Comparison of ENCODE assay signal across 1 cellular context in genomic region chr6:39225946-39226437, GRCh38.
TF ChIP-seq lines count a peak whose summit lies in the region.

No MANE protein-coding gene starts in this region.

TF ChIP-seq in GM12878, 131 proteins besides CTCF, POLR2A, EP300 and RAD21 (continued from another document):
- TF ChIP-seq, protein P1, sequence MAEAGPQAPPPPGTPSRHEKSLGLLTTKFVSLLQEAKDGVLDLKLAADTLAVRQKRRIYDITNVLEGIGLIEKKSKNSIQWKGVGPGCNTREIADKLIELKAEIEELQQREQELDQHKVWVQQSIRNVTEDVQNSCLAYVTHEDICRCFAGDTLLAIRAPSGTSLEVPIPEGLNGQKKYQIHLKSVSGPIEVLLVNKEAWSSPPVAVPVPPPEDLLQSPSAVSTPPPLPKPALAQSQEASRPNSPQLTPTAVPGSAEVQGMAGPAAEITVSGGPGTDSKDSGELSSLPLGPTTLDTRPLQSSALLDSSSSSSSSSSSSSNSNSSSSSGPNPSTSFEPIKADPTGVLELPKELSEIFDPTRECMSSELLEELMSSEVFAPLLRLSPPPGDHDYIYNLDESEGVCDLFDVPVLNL (IDR thresholded peaks at IDR 0.05; ENCODE audit: low read depth, low read length): no peak
- TF ChIP-seq EED (IDR thresholded peaks at IDR 0.05; ENCODE audit: low read depth): no peak
- peak; percentile 59; the same call in 1 of the 2 replicates for TF ChIP-seq RUNX3 (IDR thresholded peaks at IDR 0.05; ENCODE audit: low read length)
- TF ChIP-seq, protein P2, sequence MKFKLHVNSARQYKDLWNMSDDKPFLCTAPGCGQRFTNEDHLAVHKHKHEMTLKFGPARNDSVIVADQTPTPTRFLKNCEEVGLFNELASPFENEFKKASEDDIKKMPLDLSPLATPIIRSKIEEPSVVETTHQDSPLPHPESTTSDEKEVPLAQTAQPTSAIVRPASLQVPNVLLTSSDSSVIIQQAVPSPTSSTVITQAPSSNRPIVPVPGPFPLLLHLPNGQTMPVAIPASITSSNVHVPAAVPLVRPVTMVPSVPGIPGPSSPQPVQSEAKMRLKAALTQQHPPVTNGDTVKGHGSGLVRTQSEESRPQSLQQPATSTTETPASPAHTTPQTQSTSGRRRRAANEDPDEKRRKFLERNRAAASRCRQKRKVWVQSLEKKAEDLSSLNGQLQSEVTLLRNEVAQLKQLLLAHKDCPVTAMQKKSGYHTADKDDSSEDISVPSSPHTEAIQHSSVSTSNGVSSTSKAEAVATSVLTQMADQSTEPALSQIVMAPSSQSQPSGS (IDR thresholded peaks at IDR 0.05; ENCODE audit: low read length): no peak
- 0 out of 2 replicates have a peak, but pooled peaks have one; percentile 21 for TF ChIP-seq NBN (IDR thresholded peaks at IDR 0.05)
- TF ChIP-seq, protein P3, sequence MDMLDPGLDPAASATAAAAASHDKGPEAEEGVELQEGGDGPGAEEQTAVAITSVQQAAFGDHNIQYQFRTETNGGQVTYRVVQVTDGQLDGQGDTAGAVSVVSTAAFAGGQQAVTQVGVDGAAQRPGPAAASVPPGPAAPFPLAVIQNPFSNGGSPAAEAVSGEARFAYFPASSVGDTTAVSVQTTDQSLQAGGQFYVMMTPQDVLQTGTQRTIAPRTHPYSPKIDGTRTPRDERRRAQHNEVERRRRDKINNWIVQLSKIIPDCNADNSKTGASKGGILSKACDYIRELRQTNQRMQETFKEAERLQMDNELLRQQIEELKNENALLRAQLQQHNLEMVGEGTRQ (IDR thresholded peaks at IDR 0.05; ENCODE audit: borderline replicate concordance, low read depth, low read length): peak; percentile 59; the same call in 1 of the 2 replicates
- TF ChIP-seq, protein P4, sequence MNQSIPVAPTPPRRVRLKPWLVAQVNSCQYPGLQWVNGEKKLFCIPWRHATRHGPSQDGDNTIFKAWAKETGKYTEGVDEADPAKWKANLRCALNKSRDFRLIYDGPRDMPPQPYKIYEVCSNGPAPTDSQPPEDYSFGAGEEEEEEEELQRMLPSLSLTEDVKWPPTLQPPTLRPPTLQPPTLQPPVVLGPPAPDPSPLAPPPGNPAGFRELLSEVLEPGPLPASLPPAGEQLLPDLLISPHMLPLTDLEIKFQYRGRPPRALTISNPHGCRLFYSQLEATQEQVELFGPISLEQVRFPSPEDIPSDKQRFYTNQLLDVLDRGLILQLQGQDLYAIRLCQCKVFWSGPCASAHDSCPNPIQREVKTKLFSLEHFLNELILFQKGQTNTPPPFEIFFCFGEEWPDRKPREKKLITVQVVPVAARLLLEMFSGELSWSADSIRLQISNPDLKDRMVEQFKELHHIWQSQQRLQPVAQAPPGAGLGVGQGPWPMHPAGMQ (IDR thresholded peaks at IDR 0.05; ENCODE audit: borderline replicate concordance): no peak
- TF ChIP-seq ATF7 (IDR thresholded peaks at IDR 0.05; ENCODE audit: low read depth): peak; percentile 28; the same call in 1 of the 2 replicates
- peak; percentile 13; the same call in 1 of the 2 replicates for TF ChIP-seq MTA2 (IDR thresholded peaks at IDR 0.05; ENCODE audit: low read depth)
- TF ChIP-seq BRCA1 (IDR thresholded peaks at IDR 0.05; ENCODE audit: low read depth, low read length): no peak
- TF ChIP-seq JUNB (IDR thresholded peaks at IDR 0.05): no peak
- TF ChIP-seq CREB1 (IDR thresholded peaks at IDR 0.05; ENCODE audit: low read depth): no peak
- no peak for TF ChIP-seq RELA (IDR thresholded peaks at IDR 0.05; ENCODE audit: borderline replicate concordance, partially characterized antibody)
- no peak for TF ChIP-seq CHD2 (IDR thresholded peaks at IDR 0.05; ENCODE audit: borderline replicate concordance, low read depth, low read length)
- TF ChIP-seq, protein P5, sequence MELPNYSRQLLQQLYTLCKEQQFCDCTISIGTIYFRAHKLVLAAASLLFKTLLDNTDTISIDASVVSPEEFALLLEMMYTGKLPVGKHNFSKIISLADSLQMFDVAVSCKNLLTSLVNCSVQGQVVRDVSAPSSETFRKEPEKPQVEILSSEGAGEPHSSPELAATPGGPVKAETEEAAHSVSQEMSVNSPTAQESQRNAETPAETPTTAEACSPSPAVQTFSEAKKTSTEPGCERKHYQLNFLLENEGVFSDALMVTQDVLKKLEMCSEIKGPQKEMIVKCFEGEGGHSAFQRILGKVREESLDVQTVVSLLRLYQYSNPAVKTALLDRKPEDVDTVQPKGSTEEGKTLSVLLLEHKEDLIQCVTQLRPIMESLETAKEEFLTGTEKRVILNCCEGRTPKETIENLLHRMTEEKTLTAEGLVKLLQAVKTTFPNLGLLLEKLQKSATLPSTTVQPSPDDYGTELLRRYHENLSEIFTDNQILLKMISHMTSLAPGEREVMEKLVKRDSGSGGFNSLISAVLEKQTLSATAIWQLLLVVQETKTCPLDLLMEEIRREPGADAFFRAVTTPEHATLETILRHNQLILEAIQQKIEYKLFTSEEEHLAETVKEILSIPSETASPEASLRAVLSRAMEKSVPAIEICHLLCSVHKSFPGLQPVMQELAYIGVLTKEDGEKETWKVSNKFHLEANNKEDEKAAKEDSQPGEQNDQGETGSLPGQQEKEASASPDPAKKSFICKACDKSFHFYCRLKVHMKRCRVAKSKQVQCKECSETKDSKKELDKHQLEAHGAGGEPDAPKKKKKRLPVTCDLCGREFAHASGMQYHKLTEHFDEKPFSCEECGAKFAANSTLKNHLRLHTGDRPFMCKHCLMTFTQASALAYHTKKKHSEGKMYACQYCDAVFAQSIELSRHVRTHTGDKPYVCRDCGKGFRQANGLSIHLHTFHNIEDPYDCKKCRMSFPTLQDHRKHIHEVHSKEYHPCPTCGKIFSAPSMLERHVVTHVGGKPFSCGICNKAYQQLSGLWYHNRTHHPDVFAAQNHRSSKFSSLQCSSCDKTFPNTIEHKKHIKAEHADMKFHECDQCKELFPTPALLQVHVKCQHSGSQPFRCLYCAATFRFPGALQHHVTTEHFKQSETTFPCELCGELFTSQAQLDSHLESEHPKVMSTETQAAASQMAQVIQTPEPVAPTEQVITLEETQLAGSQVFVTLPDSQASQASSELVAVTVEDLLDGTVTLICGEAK (IDR thresholded peaks at IDR 0.05; ENCODE audit: borderline replicate concordance): no peak
- TF ChIP-seq ZNF687 (IDR thresholded peaks at IDR 0.05): peak; percentile 85
- no peak for TF ChIP-seq LARP7 (IDR thresholded peaks at IDR 0.05)
- TF ChIP-seq NR2C2 (IDR thresholded peaks at IDR 0.05; ENCODE audit: borderline replicate concordance, control insufficient read depth, insufficient read length, low read depth): no peak
- TF ChIP-seq ZBTB33 (IDR thresholded peaks at IDR 0.05): no peak
- TF ChIP-seq IRF4 (IDR thresholded peaks at IDR 0.05; ENCODE audit: low read depth, low read length): no peak
- TF ChIP-seq SREBF1 (IDR thresholded peaks at IDR 0.05; ENCODE audit: low read length): no peak
- no peak for TF ChIP-seq TCF7 (IDR thresholded peaks at IDR 0.05; ENCODE audit: borderline replicate concordance)
- peak; percentile 93 for TF ChIP-seq RAD51 (IDR thresholded peaks at IDR 0.05)
- TF ChIP-seq ZBED1 (IDR thresholded peaks at IDR 0.05; ENCODE audit: borderline replicate concordance): no peak
- no peak for TF ChIP-seq MYB (IDR thresholded peaks at IDR 0.05; ENCODE audit: borderline replicate concordance, low read depth, low read length)
- TF ChIP-seq PKNOX1 (IDR thresholded peaks at IDR 0.05): no peak
- no peak for TF ChIP-seq PML (IDR thresholded peaks at IDR 0.05; ENCODE audit: low read length)
- TF ChIP-seq ZNF274 (IDR thresholded peaks at IDR 0.05; ENCODE audit: insufficient read depth, insufficient read length): no peak
- no peak for TF ChIP-seq CHD1 (IDR thresholded peaks at IDR 0.05; ENCODE audit: low read depth, low read length)
- TF ChIP-seq CEBPB (IDR thresholded peaks at IDR 0.05; ENCODE audit: borderline replicate concordance in 1 of 2, low read depth in 2 of 2, low read length in 2 of 2): no peak
- no peak for TF ChIP-seq RBBP5 (conservative IDR thresholded peaks at IDR 0.05)
- no peak for TF ChIP-seq TBL1XR1 (IDR thresholded peaks at IDR 0.05; ENCODE audit: low read depth, low read length)
- no peak for TF ChIP-seq CREM (IDR thresholded peaks at IDR 0.05; ENCODE audit: low read depth)
- no peak for TF ChIP-seq MTA3 (IDR thresholded peaks at IDR 0.05; ENCODE audit: borderline replicate concordance, low read length)
- TF ChIP-seq, protein P6, sequence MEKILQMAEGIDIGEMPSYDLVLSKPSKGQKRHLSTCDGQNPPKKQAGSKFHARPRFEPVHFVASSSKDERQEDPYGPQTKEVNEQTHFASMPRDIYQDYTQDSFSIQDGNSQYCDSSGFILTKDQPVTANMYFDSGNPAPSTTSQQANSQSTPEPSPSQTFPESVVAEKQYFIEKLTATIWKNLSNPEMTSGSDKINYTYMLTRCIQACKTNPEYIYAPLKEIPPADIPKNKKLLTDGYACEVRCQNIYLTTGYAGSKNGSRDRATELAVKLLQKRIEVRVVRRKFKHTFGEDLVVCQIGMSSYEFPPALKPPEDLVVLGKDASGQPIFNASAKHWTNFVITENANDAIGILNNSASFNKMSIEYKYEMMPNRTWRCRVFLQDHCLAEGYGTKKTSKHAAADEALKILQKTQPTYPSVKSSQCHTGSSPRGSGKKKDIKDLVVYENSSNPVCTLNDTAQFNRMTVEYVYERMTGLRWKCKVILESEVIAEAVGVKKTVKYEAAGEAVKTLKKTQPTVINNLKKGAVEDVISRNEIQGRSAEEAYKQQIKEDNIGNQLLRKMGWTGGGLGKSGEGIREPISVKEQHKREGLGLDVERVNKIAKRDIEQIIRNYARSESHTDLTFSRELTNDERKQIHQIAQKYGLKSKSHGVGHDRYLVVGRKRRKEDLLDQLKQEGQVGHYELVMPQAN (conservative IDR thresholded peaks at IDR 0.05): no peak
